In genomic region chr22:39936523-39937145, GRCh38 we compare ENCODE assay signal across 18 cellular contexts. TPM values are rescaled to one million over a fixed set of nuclear protein-coding genes. Genes with fewer than 3 reads are reported as not detected.
DNase-seq lines count a peak whose midpoint lies in the region; ATAC-seq and TF ChIP-seq lines count a peak whose summit lies in the region.
"Had no signal": no experiment of that assay in that cellular context is flagged by ENCODE, and none has a peak within 500 bp of the region (broad histone marks: within the 10 kb centered on the region; RNA-seq: fewer than 3 reads in every experiment).

No MANE protein-coding gene starts in this region.

- intact Hi-C loops in heart right ventricle (cut with DNase I), result loop anchor here in 1 of 10 donors (10.0 kb wide), 1 partner anchor 88 kb away; no protein-coding TSS in a partner anchor

- H3K27ac Mint-ChIP-seq in activated CD8-positive, alpha-beta memory T cell treated with anti-CD3 and anti-CD28 coated beads, Interleukin-2, amount 10 ng/mL, durations not matched to agents 7 days and 5 days, result peak overlapping the region; percentile 94
- peak overlapping the region; percentile 97 for H3K27ac Mint-ChIP-seq in activated naive CD8-positive, alpha-beta T cell

- H3K27ac ChIP-seq in HEK293 (ENCODE audit: extremely low read depth, low read depth, low read length) (no peak overlapping the region), heart right ventricle (no peak overlapping the region)
- H3K27ac ChIP-seq: HL-60, left ventricle myocardium inferior, right lobe of liver had no signal

- no peak for TF ChIP-seq CTCF in HEK293 (tag by site-specific recombination; IDR thresholded peaks at IDR 0.05)
- TF ChIP-seq CTCF in heart right ventricle (IDR thresholded peaks at IDR 0.05), result no peak

- no peaks in the 10 kb centered on the region for H3K9me3 Mint-ChIP-seq in activated CD8-positive, alpha-beta memory T cell treated with anti-CD3 and anti-CD28 coated beads, Interleukin-2, amount 10 ng/mL, durations not matched to agents 7 days and 5 days (ENCODE audit: low read depth)
- H3K9me3 Mint-ChIP-seq in activated naive CD8-positive, alpha-beta T cell (ENCODE audit: low read depth), result no peaks in the 10 kb centered on the region

- no peaks in the 10 kb centered on the region for H3K36me3 ChIP-seq in HEK293 (ENCODE audit: control insufficient read depth in 2 of 2, insufficient read depth in 1 of 2, low read length in 2 of 2)
- no peaks in the 10 kb centered on the region for H3K36me3 ChIP-seq in heart right ventricle
- H3K36me3 ChIP-seq: left ventricle myocardium inferior, right lobe of liver had no signal

- WGBS in heart right ventricle, 2 donors, result 68 to 72% methylated on average over 6 of the region's 6 CpGs

- no peak for DNase-seq in activated CD8-positive, alpha-beta memory T cell treated with anti-CD3 and anti-CD28 coated beads, Interleukin-2, amount 10 ng/mL, durations not matched to agents 7 days and 5 days
- DNase-seq in activated CD8-positive, alpha-beta memory T cell treated with anti-CD3 and anti-CD28 coated beads for 24 hours, result no peak
- peak; percentile 24 for DNase-seq in stimulated activated CD8-positive, alpha-beta memory T cell treated with anti-CD3 and anti-CD28 coated beads, Interleukin-4, amount 100 ng/mL, for 48 hours
- no peak for DNase-seq in heart right ventricle
- DNase-seq: left ventricle myocardium inferior, NCI-H1092 treated with DMSO at 0.1 percent for 48 hours, NCI-H2107, NCI-H69, right lobe of liver had no signal

- H3K4me3 Mint-ChIP-seq in activated CD8-positive, alpha-beta memory T cell treated with anti-CD3 and anti-CD28 coated beads, Interleukin-2, amount 10 ng/mL, durations not matched to agents 7 days and 5 days, result peak overlapping the region; percentile 72
- H3K4me3 Mint-ChIP-seq in activated naive CD8-positive, alpha-beta T cell, result peak overlapping the region; percentile 85

- H3K27me3 Mint-ChIP-seq in activated CD8-positive, alpha-beta memory T cell treated with anti-CD3 and anti-CD28 coated beads, Interleukin-2, amount 10 ng/mL, durations not matched to agents 7 days and 5 days, result no peaks in the 10 kb centered on the region
- no peaks in the 10 kb centered on the region for H3K27me3 Mint-ChIP-seq in activated naive CD8-positive, alpha-beta T cell

- peaks cover 0 to 42% (median 20%) of the 10 kb centered on the region in 7 donors for H3K27me3 ChIP-seq in heart right ventricle
- H3K27me3 ChIP-seq: right lobe of liver had no signal

- peaks cover 63% of the 10 kb centered on the region for H3K36me3 Mint-ChIP-seq in activated CD8-positive, alpha-beta memory T cell treated with anti-CD3 and anti-CD28 coated beads, Interleukin-2, amount 10 ng/mL, durations not matched to agents 7 days and 5 days
- peaks cover 2% of the 10 kb centered on the region for H3K36me3 Mint-ChIP-seq in activated naive CD8-positive, alpha-beta T cell

- no peak for ATAC-seq in activated CD8-positive, alpha-beta memory T cell treated with anti-CD3 and anti-CD28 coated beads, Interleukin-2, amount 10 ng/mL, durations not matched to agents 7 days and 5 days
- ATAC-seq in heart right ventricle (no peak), HG02623 (IDR thresholded peaks at IDR 0.05; ENCODE audit: unreplicated experiment) (no peak), HG03095 (IDR thresholded peaks at IDR 0.05; ENCODE audit: unreplicated experiment) (no peak)
- ATAC-seq: right lobe of liver had no signal

- H3K4me1 ChIP-seq in HEK293 (ENCODE audit: control insufficient read depth, insufficient read depth, low read length) (0 out of 2 replicates have a peak, but pooled peaks cover 2% of the 10 kb centered on the region), heart right ventricle (peaks cover 0 to 6% (median 0%) of the 10 kb centered on the region in 9 donors)
- H3K4me1 ChIP-seq: left ventricle myocardium inferior, right lobe of liver had no signal

- H3K4me1 Mint-ChIP-seq in activated CD8-positive, alpha-beta memory T cell treated with anti-CD3 and anti-CD28 coated beads, Interleukin-2, amount 10 ng/mL, durations not matched to agents 7 days and 5 days, result peaks cover 87% of the 10 kb centered on the region
- peaks cover 86% of the 10 kb centered on the region for H3K4me1 Mint-ChIP-seq in activated naive CD8-positive, alpha-beta T cell (ENCODE audit: low read depth)

- POLR2A ChIA-PET in HEK293 (lab: Yijun Ruan, JAX), result no interaction called here

- CTCF ChIA-PET in activated CD8-positive, alpha-beta memory T cell treated with anti-CD3 and anti-CD28 coated beads, Interleukin-2, amount 10 ng/mL, durations not matched to agents 7 days and 5 days (lab: Charles Lee), result interaction anchor here (0.7 to 2.4 kb wide), 6 partner anchors 11 to 402 kb away, joined by 3 to 7 read pairs (median 3); no protein-coding TSS in a partner anchor
- CTCF ChIA-PET in HEK293 (lab: Yijun Ruan, JAX), result interaction anchor here (1.0 kb wide), 1 partner anchor 88 kb away, joined by 4 read pairs; no protein-coding TSS in a partner anchor

- H3K9me3 ChIP-seq in HEK293 (ENCODE audit: control insufficient read depth, insufficient read depth, low read depth, low read length) (no peaks in the 10 kb centered on the region), heart right ventricle (no peaks in the 10 kb centered on the region)
- H3K9me3 ChIP-seq: left ventricle myocardium inferior, right lobe of liver had no signal

- H3K4me3 ChIP-seq in HEK293 (ENCODE audit: low read depth, low read length) (no peak overlapping the region), heart right ventricle (no peak overlapping the region)
- H3K4me3 ChIP-seq: left ventricle myocardium inferior, right lobe of liver had no signal

TF ChIP-seq in HEK293, 187 proteins besides CTCF, POLR2A, EP300 and RAD21:
- TF ChIP-seq ZNF629 (tag by site-specific recombination; IDR thresholded peaks at IDR 0.05) (no peak), PRDM1 (tag by site-specific recombination; IDR thresholded peaks at IDR 0.05) (peak; percentile 89)
TF ChIP-seq in HEK293: peak in this region for 1.

RNA-seq across cellular contexts. Expression of gene TMA7B, which starts 23.6 kb away (rescaled TPM):
- total RNA-seq in activated CD8-positive, alpha-beta memory T cell treated with anti-CD3 and anti-CD28 coated beads, Interleukin-2, amount 10 ng/mL, durations not matched to agents 7 days and 5 days, result 10 to 100 TPM in 1 of 2 experiments, 1 to 10 TPM in 1; 5.1 to 11.0 TPM
- total RNA-seq in heart right ventricle, result not detected
- polyA plus RNA-seq in heart right ventricle, result not detected
- total RNA-seq: dermis microvascular lymphatic vessel endothelial cell, left ventricle myocardium inferior, osteocyte had no signal

RNA-seq across cellular contexts. Expression of gene GRAP2, which starts 35.8 kb away (rescaled TPM):
- 100 to 1,000 TPM; 183 to 257 TPM for total RNA-seq in activated CD8-positive, alpha-beta memory T cell treated with anti-CD3 and anti-CD28 coated beads, Interleukin-2, amount 10 ng/mL, durations not matched to agents 7 days and 5 days
- total RNA-seq in heart right ventricle, result 1 to 10 TPM in 4 of 10 donors, under 1 TPM in 6; 0.19 to 5.6 (median 0.60) TPM
- polyA plus RNA-seq in heart right ventricle, result 1 to 10 TPM in 1 of 2 donors, under 1 TPM in 1; 0.46 to 1.0 TPM
- total RNA-seq: dermis microvascular lymphatic vessel endothelial cell, osteocyte had no signal

RNA-seq across cellular contexts. Expression of gene ENTHD1, which starts 43.1 kb away (rescaled TPM):
- under 1 TPM; 0.21 to 0.41 TPM for total RNA-seq in activated CD8-positive, alpha-beta memory T cell treated with anti-CD3 and anti-CD28 coated beads, Interleukin-2, amount 10 ng/mL, durations not matched to agents 7 days and 5 days
- total RNA-seq in heart right ventricle, result under 1 TPM in 1 of 10 donors, not detected in 9; 0.09 TPM
- polyA plus RNA-seq in heart right ventricle, result not detected
- total RNA-seq: dermis microvascular lymphatic vessel endothelial cell, left ventricle myocardium inferior, osteocyte, right lobe of liver had no signal
- polyA plus RNA-seq: adipose tissue, esophagus had no signal

RNA-seq across cellular contexts. Expression of gene FAM83F, which starts 58.1 kb away (rescaled TPM):
- total RNA-seq in activated CD8-positive, alpha-beta memory T cell treated with anti-CD3 and anti-CD28 coated beads, Interleukin-2, amount 10 ng/mL, durations not matched to agents 7 days and 5 days, result not detected
- 1 to 10 TPM; 1.3 to 9.7 (median 3.1) TPM for total RNA-seq in heart right ventricle
- 1 to 10 TPM; 1.1 to 1.2 TPM for polyA plus RNA-seq in heart right ventricle
- total RNA-seq: dermis microvascular lymphatic vessel endothelial cell, osteocyte had no signal

Comparison
In these comparisons a context has a peak if more than half of its experiments do, and no peak if none do; other contexts are left out.
1. RNA of gene TMA7B, which starts 23.6 kb away (total RNA-seq): 5.1 to 11.0 TPM in activated CD8-positive, alpha-beta memory T cell treated with anti-CD3 and anti-CD28 coated beads, Interleukin-2, amount 10 ng/mL, durations not matched to agents 7 days and 5 days; not detected in heart right ventricle; every median in the first group is over 4 times any median in the second.
2. RNA of gene GRAP2, which starts 35.8 kb away (total RNA-seq): 183 to 257 TPM in activated CD8-positive, alpha-beta memory T cell treated with anti-CD3 and anti-CD28 coated beads, Interleukin-2, amount 10 ng/mL, durations not matched to agents 7 days and 5 days; 0.19 to 5.6 TPM in heart right ventricle; every median in the first group is over 10 times any median in the second.